6 cellular contexts compared by ENCODE assay signal in genomic region chr11:19570889-19571288, GRCh38.
"Had no signal": no experiment of that assay in that cellular context is flagged by ENCODE, and none has a peak within 500 bp of the region (broad histone marks: within the 10 kb centered on the region; RNA-seq: fewer than 3 reads in every experiment).

No MANE protein-coding gene starts in this region.

- ATAC-seq: HepG2, K562 had no signal

- H3K4me3 ChIP-seq: K562 had no signal

- H3K27ac ChIP-seq: HL-60 had no signal

- DNase-seq: IMR-90, KBM-7, KG1 had no signal
